16 cellular contexts compared by ENCODE assay signal in the genomic region with DNA sequence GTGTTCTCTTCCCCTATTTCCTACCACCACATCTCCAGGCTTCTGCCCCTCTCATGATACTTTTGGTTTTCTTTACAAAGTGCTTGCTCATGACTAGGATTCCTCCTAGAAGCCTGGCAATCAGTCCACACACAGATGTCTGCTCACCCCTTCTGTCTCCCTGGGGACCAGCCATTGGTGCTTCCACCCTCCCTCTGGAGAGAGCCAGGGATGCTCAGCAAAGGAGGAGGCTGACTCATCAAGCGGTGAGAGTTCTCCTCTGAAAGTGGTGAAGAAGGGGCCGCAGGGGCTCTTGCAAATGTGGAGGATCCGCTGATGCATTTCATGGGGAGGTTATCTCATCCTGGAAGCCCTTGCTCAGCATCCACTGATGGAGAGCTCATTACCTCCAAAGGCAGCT. TPM values are rescaled to one million over a fixed set of nuclear protein-coding genes. Genes with fewer than 3 reads are reported as not detected.
DNase-seq lines count a peak whose midpoint lies in the region; ATAC-seq and TF ChIP-seq lines count a peak whose summit lies in the region.
"Had no signal": no experiment of that assay in that cellular context is flagged by ENCODE, and none has a peak within 500 bp of the region (broad histone marks: within the 10 kb centered on the region; RNA-seq: fewer than 3 reads in every experiment).

No MANE protein-coding gene starts in this region.

- peak; percentile 26 for DNase-seq in ELR (ENCODE audit: low read depth)
- peak; percentile 93 for DNase-seq in NCI-H1694 (lab: John Stamatoyannopoulos, UW)
- peak; percentile 31 for DNase-seq in fibroblast of gingiva (ENCODE audit: low read depth)
- DNase-seq in stimulated activated effector memory CD8-positive, alpha-beta T cell treated with anti-CD3 and anti-CD28 coated beads, Interleukin-12 subunit alpha, Interleukin-12 subunit beta, amount 100 ng/mL, for 72 hours (ENCODE audit: low spot score in 2 of 2): no peak
- DNase-seq in posterior vena cava (ENCODE audit: low spot score): no peak
- no peak for DNase-seq in NCI-H2107 (lab: John Stamatoyannopoulos, UW)
- DNase-seq in lower leg skin (ENCODE audit: low spot score in 2 of 2): no peak
- DNase-seq: cerebellar nuclear complex had no signal

- TF ChIP-seq CTCF in lower leg skin (IDR thresholded peaks at IDR 0.05): no peak

- no peak overlapping the region for H3K4me3 ChIP-seq in lower leg skin (ENCODE audit: low read depth, poor library complexity, severe bottlenecking)
- H3K4me3 ChIP-seq: gastroesophageal sphincter, lower lobe of right lung, testis had no signal

- no peaks in the 10 kb centered on the region for H3K9me3 Mint-ChIP-seq in stimulated activated effector memory CD8-positive, alpha-beta T cell treated with anti-CD3 and anti-CD28 coated beads, Interleukin-12 subunit alpha, Interleukin-12 subunit beta, amount 100 ng/mL, for 72 hours
- H3K9me3 Mint-ChIP-seq: CD4-positive, CD25-positive, alpha-beta regulatory T cell; naive thymus-derived CD4-positive, alpha-beta T cell; T-cell had no signal

- no peak overlapping the region for H3K4me3 Mint-ChIP-seq in stimulated activated effector memory CD8-positive, alpha-beta T cell treated with anti-CD3 and anti-CD28 coated beads, Interleukin-12 subunit alpha, Interleukin-12 subunit beta, amount 100 ng/mL, for 72 hours
- H3K4me3 Mint-ChIP-seq: T-cell had no signal

- peaks cover 24% of the 10 kb centered on the region for H3K4me1 Mint-ChIP-seq in stimulated activated effector memory CD8-positive, alpha-beta T cell treated with anti-CD3 and anti-CD28 coated beads, Interleukin-12 subunit alpha, Interleukin-12 subunit beta, amount 100 ng/mL, for 72 hours

- H3K36me3 Mint-ChIP-seq in stimulated activated effector memory CD8-positive, alpha-beta T cell treated with anti-CD3 and anti-CD28 coated beads, Interleukin-12 subunit alpha, Interleukin-12 subunit beta, amount 100 ng/mL, for 72 hours: no peaks in the 10 kb centered on the region
- H3K36me3 Mint-ChIP-seq: CD4-positive, CD25-positive, alpha-beta regulatory T cell; naive thymus-derived CD4-positive, alpha-beta T cell; T-cell had no signal

- ATAC-seq in stimulated activated effector memory CD8-positive, alpha-beta T cell treated with anti-CD3 and anti-CD28 coated beads, Interleukin-12 subunit alpha, Interleukin-12 subunit beta, amount 100 ng/mL, for 72 hours: no peak

- H3K27ac Mint-ChIP-seq in stimulated activated effector memory CD8-positive, alpha-beta T cell treated with anti-CD3 and anti-CD28 coated beads, Interleukin-12 subunit alpha, Interleukin-12 subunit beta, amount 100 ng/mL, for 72 hours: peak overlapping the region; percentile 27
- H3K27ac Mint-ChIP-seq: T-cell had no signal

- TF ChIP-seq POLR2A in lower leg skin (IDR thresholded peaks at IDR 0.05): no peak

- 80 to 88% methylated on average over 3 of the region's 3 CpGs for WGBS in lower leg skin, 2 donors

- intact Hi-C loops in posterior vena cava (cut with DNase I) (loop anchor here in 1 of 2 donors (5.0 kb wide), 1 partner anchor 50 kb away; no protein-coding TSS in a partner anchor), lower leg skin (cut with DNase I; ENCODE audit: low total_unique reads) (no loop called here)

RNA-seq across cellular contexts. Expression of gene NT5C1A, which starts 14.5 kb away (rescaled TPM):
- total RNA-seq in posterior vena cava: 1 to 10 TPM in 1 of 2 donors, under 1 TPM in 1; 0.71 to 1.1 TPM
- total RNA-seq in lower leg skin: not detected
- total RNA-seq: activated CD8-positive, alpha-beta memory T cell treated with anti-CD3 and anti-CD28 coated beads for 36 hours; HepG2; lower lobe of right lung had no signal

RNA-seq across cellular contexts. Expression of gene HEYL, which starts 18.0 kb away (rescaled TPM):
- 10 to 100 TPM; 25.2 to 47.1 TPM for total RNA-seq in posterior vena cava
- 1 to 10 TPM in 3 of 4 donors, under 1 TPM in 1; 0.42 to 3.0 (median 1.6) TPM for total RNA-seq in lower leg skin

RNA-seq across cellular contexts. Expression of gene HPCAL4, which starts 33.8 kb away (rescaled TPM):
- total RNA-seq in posterior vena cava (under 1 TPM in 1 of 2 donors, not detected in 1; 0.09 TPM), lower leg skin (not detected)
- total RNA-seq: HepG2 had no signal

Comparison
In these comparisons a context has a peak if more than half of its experiments do, and no peak if none do; other contexts are left out.
1. DNase-seq: peak in ELR (single experiment), NCI-H1694 (single experiment) and fibroblast of gingiva (single experiment); none in stimulated activated effector memory CD8-positive, alpha-beta T cell treated with anti-CD3 and anti-CD28 coated beads, Interleukin-12 subunit alpha, Interleukin-12 subunit beta, amount 100 ng/mL, for 72 hours (0 of 2), posterior vena cava (single experiment), NCI-H2107 (single experiment) and lower leg skin (0 of 2).
2. RNA of gene HEYL, which starts 18.0 kb away (total RNA-seq): 25.2 to 47.1 TPM in posterior vena cava; 0.42 to 3.0 TPM in lower leg skin; every median in the first group is over 4 times any median in the second.